Comparison of ENCODE assay signal across 12 cellular contexts in genomic region chr12:105205322-105206048, GRCh38. TPM values are rescaled to one million over a fixed set of nuclear protein-coding genes. Genes with fewer than 3 reads are reported as not detected.
DNase-seq lines count a peak whose midpoint lies in the region; ATAC-seq, FAIRE-seq and TF ChIP-seq lines count a peak whose summit lies in the region.
"Had no signal": no experiment of that assay in that cellular context is flagged by ENCODE, and none has a peak within 500 bp of the region (broad histone marks: within the 10 kb centered on the region; RNA-seq: fewer than 3 reads in every experiment).

No MANE protein-coding gene starts in this region.

- TF ChIP-seq POLR2A in vagina (IDR thresholded peaks at IDR 0.05): no peak

- H3K27ac Mint-ChIP-seq in stimulated activated naive CD8-positive, alpha-beta T cell treated with anti-CD3 and anti-CD28 coated beads, Interleukin-15, Interleukin-2, amounts not matched to agents 100 ng/mL and 50 ng/mL, for 24 hours: peak overlapping the region; percentile 72

- peaks cover 41% of the 10 kb centered on the region for H3K36me3 Mint-ChIP-seq in stimulated activated naive CD8-positive, alpha-beta T cell treated with anti-CD3 and anti-CD28 coated beads, Interleukin-15, Interleukin-2, amounts not matched to agents 100 ng/mL and 50 ng/mL, for 24 hours (ENCODE audit: low read depth)

- peak overlapping the region; percentile 20 for H3K27ac ChIP-seq in vagina
- H3K27ac ChIP-seq: heart right ventricle had no signal

- H3K4me1 ChIP-seq in vagina: peaks cover 10% of the 10 kb centered on the region

- ATAC-seq in stimulated activated naive CD8-positive, alpha-beta T cell treated with anti-CD3 and anti-CD28 coated beads, Interleukin-15, Interleukin-2, amounts not matched to agents 100 U/mL and 50 U/mL, for 24 hours: no peak

- intact Hi-C loops in vagina (cut with DNase I): no loop called here
- intact Hi-C loops in posterior vena cava (cut with DNase I): no loop called here

- H3K36me3 ChIP-seq in vagina: peaks cover 3 to 80% of the 10 kb centered on the region in 2 donors

- DNase-seq in stimulated activated naive CD8-positive, alpha-beta T cell treated with anti-CD3 and anti-CD28 coated beads, Interleukin-15, Interleukin-2, amounts not matched to agents 100 U/mL and 50 U/mL, for 24 hours: no peak
- DNase-seq in RPMI8226 (peak; percentile 14), vagina (ENCODE audit: extremely low spot score in 2 of 2) (peak in 1 of 2 donors; percentile 81), posterior vena cava (ENCODE audit: low spot score) (no peak), OCI-M1 (lab: John Stamatoyannopoulos, UW) (no peak)
- no peak for DNase-seq in stimulated activated CD4-positive, alpha-beta T cell treated with anti-CD3 and anti-CD28 coated beads, Interleukin-2, amount 100 ng/mL, for 48 hours
- DNase-seq: AML-193, DND-41, heart right ventricle, NCI-H526 had no signal

- H3K9me3 ChIP-seq in vagina: no peaks in the 10 kb centered on the region
- H3K9me3 ChIP-seq: heart right ventricle had no signal

- TF ChIP-seq CTCF in vagina (IDR thresholded peaks at IDR 0.05): no peak

- no peak overlapping the region for H3K4me3 ChIP-seq in vagina
- H3K4me3 ChIP-seq: heart right ventricle had no signal

- H3K27me3 Mint-ChIP-seq in stimulated activated naive CD8-positive, alpha-beta T cell treated with anti-CD3 and anti-CD28 coated beads, Interleukin-15, Interleukin-2, amounts not matched to agents 100 ng/mL and 50 ng/mL, for 24 hours: no peaks in the 10 kb centered on the region

- FAIRE-seq in islet of Langerhans (lab: Jason Lieb, UNC): peak; percentile 77

- peaks cover 16% of the 10 kb centered on the region for H3K4me1 Mint-ChIP-seq in stimulated activated naive CD8-positive, alpha-beta T cell treated with anti-CD3 and anti-CD28 coated beads, Interleukin-15, Interleukin-2, amounts not matched to agents 100 ng/mL and 50 ng/mL, for 24 hours (ENCODE audit: low read depth)

- H3K9me3 Mint-ChIP-seq in stimulated activated naive CD8-positive, alpha-beta T cell treated with anti-CD3 and anti-CD28 coated beads, Interleukin-15, Interleukin-2, amounts not matched to agents 100 ng/mL and 50 ng/mL, for 24 hours: no peaks in the 10 kb centered on the region

- H3K27me3 ChIP-seq in vagina: no peaks in the 10 kb centered on the region
- H3K27me3 ChIP-seq: heart right ventricle had no signal

- no peak overlapping the region for H3K4me3 Mint-ChIP-seq in stimulated activated naive CD8-positive, alpha-beta T cell treated with anti-CD3 and anti-CD28 coated beads, Interleukin-15, Interleukin-2, amounts not matched to agents 100 ng/mL and 50 ng/mL, for 24 hours

RNA-seq across cellular contexts. Expression of gene APPL2, which starts 30.5 kb away (rescaled TPM):
- total RNA-seq in vagina (48.1 TPM), posterior vena cava (10 to 100 TPM; 40.3 to 41.2 TPM)
